ENCODE assay signal across 16 cellular contexts in genomic region chr16:67760831-67761230, GRCh38. TPM values are rescaled to one million over a fixed set of nuclear protein-coding genes. Genes with fewer than 3 reads are reported as not detected.
DNase-seq lines count a peak whose midpoint lies in the region; ATAC-seq and TF ChIP-seq lines count a peak whose summit lies in the region.
"Had no signal": no experiment of that assay in that cellular context is flagged by ENCODE, and none has a peak within 500 bp of the region (broad histone marks: within the 10 kb centered on the region; RNA-seq: fewer than 3 reads in every experiment).

No MANE protein-coding gene starts in this region.

- CTCF ChIA-PET in CD8-positive, alpha-beta T cell (lab: Charles Lee) = interaction anchor here (1.2 kb wide), 1 partner anchor 10 kb away, joined by 3 read pairs; no protein-coding TSS in a partner anchor

- H3K9ac ChIP-seq in BLaER1 treated with 17β-estradiol and CSF1 and Interleukin-3, amounts not matched to agents 10 nM and 100 nM = peak overlapping the region in 5 of 11 experiments; percentile 1 to 44 (median 29); a peak in 4 of 22 replicates
- peak overlapping the region in 1 of 2 donors; percentile 9 for H3K9ac ChIP-seq in colonic mucosa (ENCODE audit: low read depth in 2 of 2, low read length in 2 of 2)

- H3K9me3 ChIP-seq in BLaER1 treated with 17β-estradiol and CSF1 and Interleukin-3, amounts not matched to agents 10 nM and 100 nM (replicated peaks in 1 of 11) = no peaks in the 10 kb centered on the region
- no peaks in the 10 kb centered on the region for H3K9me3 ChIP-seq in CD8-positive, alpha-beta T cell (ENCODE audit: low read length)
- H3K9me3 ChIP-seq in colonic mucosa = no peaks in the 10 kb centered on the region
- H3K9me3 ChIP-seq: MG63 had no signal

- no peak for TF ChIP-seq CTCF in CD8-positive, alpha-beta T cell (IDR thresholded peaks at IDR 0.05)
- TF ChIP-seq CTCF in colonic mucosa (IDR thresholded peaks at IDR 0.05) = no peak

- H3K4me1 ChIP-seq in BLaER1 treated with 17β-estradiol and CSF1 and Interleukin-3, amounts not matched to agents 10 nM and 100 nM = peaks cover 10 to 22% (median 19%) of the 10 kb centered on the region in 10 experiments; a peak in 18 of 20 replicates
- H3K4me1 ChIP-seq in CD8-positive, alpha-beta T cell (ENCODE audit: insufficient read depth, low read length) = no peaks in the 10 kb centered on the region
- H3K4me1 ChIP-seq in colonic mucosa = no peaks in the 10 kb centered on the region

- no peaks in the 10 kb centered on the region for H3K27me3 ChIP-seq in BLaER1 treated with 17β-estradiol and CSF1 and Interleukin-3, amounts not matched to agents 10 nM and 100 nM
- H3K27me3 ChIP-seq in CD8-positive, alpha-beta T cell (ENCODE audit: insufficient read depth, low read length) = no peaks in the 10 kb centered on the region
- H3K27me3 ChIP-seq in colonic mucosa = no peaks in the 10 kb centered on the region
- H3K27me3 ChIP-seq: MG63 had no signal

- peaks cover 33 to 96% (median 59%) of the 10 kb centered on the region in 11 experiments; a peak in 21 of 22 replicates for H4K20me1 ChIP-seq in BLaER1 treated with 17β-estradiol and CSF1 and Interleukin-3, amounts not matched to agents 10 nM and 100 nM

- no peak for DNase-seq in CD8-positive, alpha-beta T cell
- peak; percentile 66 for DNase-seq in colonic mucosa
- no peak for DNase-seq in naive thymus-derived CD8-positive, alpha-beta T cell
- no peak for DNase-seq in NCI-H446 (lab: John Stamatoyannopoulos, UW)
- DNase-seq in activated effector memory CD4-positive, alpha-beta T cell treated with anti-CD3 and anti-CD28 coated beads, Interleukin-2, amount 50 U/mL, for 16 hours = no peak
- DNase-seq: activated CD4-positive, CD25-positive, alpha-beta regulatory T cell treated with anti-CD3 and anti-CD28 coated beads, Interleukin-2, amount 50 U/mL, for 72 hours; DMS79; MG63; NCI-H187; NCI-H446 treated with DMSO at 0.1 percent for 48 hours; occipital lobe; stimulated activated CD4-positive, alpha-beta T cell treated with anti-CD3 and anti-CD28 coated beads, Interleukin-1b, Interleukin-23, amount 100 ng/mL, for 48 hours had no signal

- no peaks in the 10 kb centered on the region for H3K9me3 Mint-ChIP-seq in CD8-positive, alpha-beta T cell
- H3K9me3 Mint-ChIP-seq in naive thymus-derived CD8-positive, alpha-beta T cell = no peaks in the 10 kb centered on the region

- no peak overlapping the region for H3K4me3 ChIP-seq in BLaER1 treated with 17β-estradiol and CSF1 and Interleukin-3, amounts not matched to agents 10 nM and 100 nM
- H3K4me3 ChIP-seq in CD8-positive, alpha-beta T cell (ENCODE audit: low read depth, low read length) = no peak overlapping the region
- H3K4me3 ChIP-seq in colonic mucosa = no peak overlapping the region
- H3K4me3 ChIP-seq: MG63 had no signal

- H3K4me2 ChIP-seq in BLaER1 treated with 17β-estradiol and CSF1 and Interleukin-3, amounts not matched to agents 10 nM and 100 nM = peak overlapping the region in 9 of 11 experiments; percentile 1 to 34 (median 23); a peak in 8 of 22 replicates

- H3K27ac ChIP-seq in BLaER1 treated with 17β-estradiol and CSF1 and Interleukin-3, amounts not matched to agents 10 nM and 100 nM = peak overlapping the region in 1 of 11 experiments; percentile 18; a peak in 1 of 22 replicates
- no peak overlapping the region for H3K27ac ChIP-seq in CD8-positive, alpha-beta T cell (ENCODE audit: low read depth, low read length)
- no peak overlapping the region for H3K27ac ChIP-seq in colonic mucosa

- POLR2A ChIA-PET in CD8-positive, alpha-beta T cell (lab: Charles Lee) = no interaction called here
- POLR2A ChIA-PET in naive thymus-derived CD8-positive, alpha-beta T cell (lab: Charles Lee) = no interaction called here

- intact Hi-C loops in CD8-positive, alpha-beta T cell (cut with DNase I, micrococcal nuclease) = loop anchor here in 1 of 2 experiments (10.0 kb wide), 1 partner anchor 844 kb away; no protein-coding TSS in a partner anchor
- intact Hi-C loops in colonic mucosa (cut with DNase I) = no loop called here

- H3K4me1 Mint-ChIP-seq in CD8-positive, alpha-beta T cell (ENCODE audit: low read depth) = peaks cover 20% of the 10 kb centered on the region
- H3K4me1 Mint-ChIP-seq in naive thymus-derived CD8-positive, alpha-beta T cell = peaks cover 16 to 26% (median 21%) of the 10 kb centered on the region in 4 donors

- no peak overlapping the region for H3K4me3 Mint-ChIP-seq in CD8-positive, alpha-beta T cell
- H3K4me3 Mint-ChIP-seq in naive thymus-derived CD8-positive, alpha-beta T cell = peak overlapping the region in 1 of 10 donors; percentile 12

- no peak for ATAC-seq in CD8-positive, alpha-beta T cell
- ATAC-seq in naive thymus-derived CD8-positive, alpha-beta T cell = no peak
- no peak for ATAC-seq in GM21619 (IDR thresholded peaks at IDR 0.05; ENCODE audit: unreplicated experiment)
- ATAC-seq in HG03460 (IDR thresholded peaks at IDR 0.05; ENCODE audit: unreplicated experiment) = no peak
- ATAC-seq: sciatic nerve had no signal

- peak overlapping the region; percentile 75 for H3K27ac Mint-ChIP-seq in CD8-positive, alpha-beta T cell
- H3K27ac Mint-ChIP-seq in naive thymus-derived CD8-positive, alpha-beta T cell = peak overlapping the region in 9 of 10 donors; percentile 43 to 91 (median 69)

- H3K36me3 Mint-ChIP-seq in CD8-positive, alpha-beta T cell = peaks cover 58% of the 10 kb centered on the region
- peaks cover 5 to 24% (median 5%) of the 10 kb centered on the region in 3 donors for H3K36me3 Mint-ChIP-seq in naive thymus-derived CD8-positive, alpha-beta T cell

- peaks cover 34 to 87% (median 57%) of the 10 kb centered on the region in 11 experiments for H3K36me3 ChIP-seq in BLaER1 treated with 17β-estradiol and CSF1 and Interleukin-3, amounts not matched to agents 10 nM and 100 nM
- no peaks in the 10 kb centered on the region for H3K36me3 ChIP-seq in CD8-positive, alpha-beta T cell (ENCODE audit: insufficient read depth, low read length)
- H3K36me3 ChIP-seq in colonic mucosa = no peaks in the 10 kb centered on the region
- H3K36me3 ChIP-seq: MG63 had no signal

- H3K27me3 Mint-ChIP-seq in CD8-positive, alpha-beta T cell (ENCODE audit: low read depth) = no peaks in the 10 kb centered on the region
- H3K27me3 Mint-ChIP-seq in naive thymus-derived CD8-positive, alpha-beta T cell = no peaks in the 10 kb centered on the region

RNA-seq across cellular contexts. Expression of gene GFOD2, which starts 41.7 kb away (rescaled TPM):
- total RNA-seq in CD8-positive, alpha-beta T cell = 1 to 10 TPM; 2.4 to 2.6 TPM
- 10 to 100 TPM; 22.1 to 33.8 TPM for total RNA-seq in colonic mucosa
- total RNA-seq in naive thymus-derived CD8-positive, alpha-beta T cell = 10 to 100 TPM; 12.7 to 13.0 TPM
- polyA plus RNA-seq in naive thymus-derived CD8-positive, alpha-beta T cell = 10 to 100 TPM in 1 of 3 donors, 1 to 10 TPM in 2; 6.0 to 10.9 (median 6.5) TPM

RNA-seq across cellular contexts. Expression of gene RANBP10, which starts 45.5 kb away (rescaled TPM):
- total RNA-seq in CD8-positive, alpha-beta T cell = 10 to 100 TPM; 14.6 to 14.8 TPM
- total RNA-seq in colonic mucosa = 10 to 100 TPM; 14.7 to 22.5 TPM
- total RNA-seq in naive thymus-derived CD8-positive, alpha-beta T cell = 10 to 100 TPM; 18.5 to 23.6 TPM
- polyA plus RNA-seq in naive thymus-derived CD8-positive, alpha-beta T cell = 10 to 100 TPM in 1 of 3 donors, 1 to 10 TPM in 2; 5.8 to 13.8 (median 6.3) TPM

RNA-seq across cellular contexts. Expression of gene TSNAXIP1, which starts 45.9 kb away (rescaled TPM):
- under 1 TPM; 0.31 to 0.41 TPM for total RNA-seq in CD8-positive, alpha-beta T cell
- under 1 TPM; 0.13 to 0.30 TPM for total RNA-seq in colonic mucosa
- 1 to 10 TPM; 1.0 to 1.2 TPM for total RNA-seq in naive thymus-derived CD8-positive, alpha-beta T cell
- polyA plus RNA-seq in naive thymus-derived CD8-positive, alpha-beta T cell = under 1 TPM in 1 of 3 donors, not detected in 2; 0.14 TPM
